Comparison of ENCODE assay signal across 8 cellular contexts in the genomic region with DNA sequence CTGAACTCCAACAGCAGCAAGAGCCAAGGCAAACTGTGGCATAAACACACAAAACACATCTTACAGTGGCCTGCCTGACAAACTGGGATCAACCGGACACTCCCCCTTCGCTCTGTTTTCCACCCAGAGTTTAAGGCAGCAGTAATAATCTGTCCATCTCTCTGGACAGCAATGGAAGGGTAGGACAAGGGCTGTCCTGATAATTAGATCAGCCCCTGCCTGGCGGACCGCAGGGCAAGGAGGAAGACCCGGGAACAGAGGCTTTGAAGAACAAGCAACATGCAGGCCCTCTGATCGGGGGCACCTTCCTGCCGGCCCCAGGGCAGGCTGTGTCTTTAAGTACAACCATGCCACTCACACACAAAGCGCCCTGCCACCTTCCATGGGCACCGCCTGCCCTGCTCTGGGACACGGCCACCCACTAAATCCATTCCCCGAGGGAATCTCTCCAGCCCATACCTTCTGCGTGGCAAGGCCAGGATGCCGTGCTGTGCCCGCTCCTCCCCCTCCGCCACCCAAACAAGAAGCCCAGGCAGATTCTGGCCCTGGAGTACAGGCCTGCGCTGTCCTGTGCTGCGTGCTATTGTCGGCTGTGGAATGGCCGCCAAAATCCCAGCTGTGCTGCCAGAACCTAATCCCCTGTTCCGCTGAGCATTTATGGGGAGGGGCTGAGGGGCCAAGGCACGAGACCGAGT. TPM values are rescaled to one million over a fixed set of nuclear protein-coding genes. Genes with fewer than 3 reads are reported as not detected.
DNase-seq lines count a peak whose midpoint lies in the region; ATAC-seq and TF ChIP-seq lines count a peak whose summit lies in the region.

No MANE protein-coding gene starts in this region.

- H3K4me3 ChIP-seq in AG09309 (ENCODE audit: control insufficient read depth, low read depth, low read length) (peak overlapping the region; percentile 70), epithelial cell of proximal tubule (ENCODE audit: low read depth, low read length) (peak overlapping the region; percentile 77)

- peak; percentile 59 to 60 for ATAC-seq in stimulated activated naive B cell treated with anti-CD40 and anti-IgM and Interleukin-4, amounts not matched to agents 10 μg/mL and 1 μg/mL and 100 μg/mL, for 72 hours (replicated peaks)
- ATAC-seq in GM18858 (IDR thresholded peaks at IDR 0.05; ENCODE audit: unreplicated experiment): no peak

- H3K4me3 Mint-ChIP-seq in mesothelial cell of epicardium: no peak overlapping the region
- H3K4me3 Mint-ChIP-seq in stimulated activated naive B cell treated with anti-CD40 and anti-IgM and Interleukin-4, amounts not matched to agents 10 μg/mL and 1 μg/mL and 100 μg/mL, for 72 hours: no peak overlapping the region

- H3K27me3 Mint-ChIP-seq in mesothelial cell of epicardium (ENCODE audit: low read depth): no peaks in the 10 kb centered on the region
- H3K27me3 Mint-ChIP-seq in stimulated activated naive B cell treated with anti-CD40 and anti-IgM and Interleukin-4, amounts not matched to agents 10 μg/mL and 1 μg/mL and 100 μg/mL, for 72 hours: no peaks in the 10 kb centered on the region

- no peaks in the 10 kb centered on the region for H3K36me3 Mint-ChIP-seq in mesothelial cell of epicardium
- peaks cover 4 to 12% of the 10 kb centered on the region in 2 donors for H3K36me3 Mint-ChIP-seq in stimulated activated naive B cell treated with anti-CD40 and anti-IgM and Interleukin-4, amounts not matched to agents 10 μg/mL and 1 μg/mL and 100 μg/mL, for 72 hours

- H3K9me3 Mint-ChIP-seq in mesothelial cell of epicardium: no peaks in the 10 kb centered on the region
- no peaks in the 10 kb centered on the region for H3K9me3 Mint-ChIP-seq in stimulated activated naive B cell treated with anti-CD40 and anti-IgM and Interleukin-4, amounts not matched to agents 10 μg/mL and 1 μg/mL and 100 μg/mL, for 72 hours

- no peak overlapping the region for H3K27ac Mint-ChIP-seq in mesothelial cell of epicardium
- H3K27ac Mint-ChIP-seq in stimulated activated naive B cell treated with anti-CD40 and anti-IgM and Interleukin-4, amounts not matched to agents 10 μg/mL and 1 μg/mL and 100 μg/mL, for 72 hours: no peak overlapping the region

- peaks cover 10% of the 10 kb centered on the region for H3K4me1 Mint-ChIP-seq in mesothelial cell of epicardium
- H3K4me1 Mint-ChIP-seq in stimulated activated naive B cell treated with anti-CD40 and anti-IgM and Interleukin-4, amounts not matched to agents 10 μg/mL and 1 μg/mL and 100 μg/mL, for 72 hours: peaks cover 5 to 25% of the 10 kb centered on the region in 2 donors

- TF ChIP-seq CTCF in AG09309 (IDR thresholded peaks at IDR 0.05; ENCODE audit: control insufficient read depth, insufficient read depth, low read depth, low read length, missing control alignments): no peak
- no peak for TF ChIP-seq CTCF in epithelial cell of proximal tubule (conservative IDR thresholded peaks at IDR 0.05; ENCODE audit: low read depth, low read length)
- no peak for TF ChIP-seq CTCF in mesothelial cell of epicardium (IDR thresholded peaks at IDR 0.05; ENCODE audit: unreplicated experiment)

- DNase-seq in AG09309 (ENCODE audit: low read depth) (peak; percentile 60), H4 (ENCODE audit: low spot score) (peak; percentile 72), NCI-H526 (lab: John Stamatoyannopoulos, UW) (peak; percentile 74 to 84), epithelial cell of proximal tubule (ENCODE audit: low read depth) (peak; percentile 15), mesothelial cell of epicardium (ENCODE audit: low spot score in 2 of 2, unreplicated experiment in 2 of 2) (peak; percentile 48 to 76)
- peak; percentile 67 for DNase-seq in activated CD8-positive, alpha-beta memory T cell treated with anti-CD3 and anti-CD28 coated beads, Interleukin-2, amount 50 U/mL, for 48 hours
- no peak for DNase-seq in stimulated activated naive B cell treated with anti-CD40 and anti-IgM and Interleukin-4, amounts not matched to agents 10 μg/mL and 1 μg/mL and 100 μg/mL, for 72 hours

RNA-seq across cellular contexts. Expression of a gene that starts 38.8 kb away (rescaled TPM):
- total RNA-seq in H4 (2014; rRNA removed; shearing (Covaris generic)): 67.5 and 71.5 TPM in 2 replicates
- total RNA-seq in epithelial cell of proximal tubule: 116 TPM in 2 replicates
- total RNA-seq in mesothelial cell of epicardium: 317 to 334 TPM (median 327 TPM) in 3 replicates

RNA-seq across cellular contexts. Expression of a gene that starts 39.1 kb away (rescaled TPM):
- total RNA-seq in H4 (2014; rRNA removed; shearing (Covaris generic)): 3.9 and 9.3 TPM in 2 replicates
- total RNA-seq in epithelial cell of proximal tubule: 3.7 and 6.7 TPM in 2 replicates
- total RNA-seq in mesothelial cell of epicardium: 3.0 to 5.2 TPM (median 4.3 TPM) in 3 replicates

RNA-seq across cellular contexts. Expression of a gene that starts 42.8 kb away (rescaled TPM):
- 0.60 and 1.2 TPM in 2 replicates for total RNA-seq in H4 (2014; rRNA removed; shearing (Covaris generic))
- total RNA-seq in epithelial cell of proximal tubule: 1.0 and 1.7 TPM in 2 replicates
- total RNA-seq in mesothelial cell of epicardium: 18.4 to 20.9 TPM (median 18.6 TPM) in 3 replicates
